ENCODE assay signal across 8 cellular contexts in genomic region chr20:41029150-41029872, GRCh38. TPM values are rescaled to one million over a fixed set of nuclear protein-coding genes. Genes with fewer than 3 reads are reported as not detected.
DNase-seq lines count a peak whose midpoint lies in the region; ATAC-seq and TF ChIP-seq lines count a peak whose summit lies in the region.

No MANE protein-coding gene starts in this region.

- H3K36me3 ChIP-seq in ectodermal cell (ENCODE audit: control insufficient read depth, insufficient read depth, low read length) (no peaks in the 10 kb centered on the region), mesenchymal stem cell (ENCODE audit: control insufficient read depth in 1 of 2, insufficient read depth in 2 of 2, low read depth in 1 of 2, low read length in 2 of 2) (no peaks in the 10 kb centered on the region), thyroid gland (no peaks in the 10 kb centered on the region)

- H3K23ac ChIP-seq in mesenchymal stem cell (ENCODE audit: low read length in 2 of 2), result peak overlapping the region; percentile 77 to 84

- H3K4me1 ChIP-seq in ectodermal cell (ENCODE audit: control insufficient read depth, insufficient read depth, low read length) (peaks cover 27% of the 10 kb centered on the region), mesenchymal stem cell (ENCODE audit: control insufficient read depth, insufficient read depth, low read depth, low read length) (peaks cover 6% of the 10 kb centered on the region), thyroid gland (peaks cover 30 to 45% of the 10 kb centered on the region in 2 donors)

- peak overlapping the region; percentile 66 for H4K8ac ChIP-seq in mesenchymal stem cell (ENCODE audit: low read length)

- H3K27me3 ChIP-seq in ectodermal cell (ENCODE audit: control insufficient read depth, insufficient read depth, low read length, poor library complexity, severe bottlenecking) (no peaks in the 10 kb centered on the region), mesenchymal stem cell (ENCODE audit: control insufficient read depth in 1 of 2, insufficient read depth in 1 of 2, low read length in 2 of 2) (no peaks in the 10 kb centered on the region), thyroid gland (no peaks in the 10 kb centered on the region)

- H4K91ac ChIP-seq in mesenchymal stem cell (ENCODE audit: low read length), result peak overlapping the region; percentile 92

- H2BK15ac ChIP-seq in mesenchymal stem cell (ENCODE audit: low read depth, poor library complexity, severe bottlenecking), result peak overlapping the region; percentile 75

- 0% methylated on average over 67 to 68 of the region's 68 CpGs for WGBS in ectodermal cell, 2 experiments
- WGBS in mesenchymal stem cell, result under 1% methylated on average over 49 of the region's 68 CpGs
- WGBS in thyroid gland, 2 donors, result 0% methylated on average over 26 to 51 of the region's 68 CpGs

- no peaks in the 10 kb centered on the region for H3K79me1 ChIP-seq in mesenchymal stem cell (replicated peaks; ENCODE audit: low read length, poor library complexity, severe bottlenecking)

- H3K4me2 ChIP-seq in mesenchymal stem cell (ENCODE audit: low read length, poor library complexity, severe bottlenecking), result peak overlapping the region; percentile 84

- peak overlapping the region; percentile 59 to 93 for H3K18ac ChIP-seq in mesenchymal stem cell (ENCODE audit: low read depth in 1 of 2, low read length in 2 of 2)

- peak overlapping the region; percentile 97 for H2BK120ac ChIP-seq in mesenchymal stem cell (ENCODE audit: low read depth, low read length)

- peak overlapping the region; percentile 98 for H3K9ac ChIP-seq in mesenchymal stem cell (ENCODE audit: low read length)

- intact Hi-C loops in thyroid gland (cut with DNase I), result no loop called here

- no peak for TF ChIP-seq POLR2A in thyroid gland (IDR thresholded peaks at IDR 0.05)

- H2AFZ ChIP-seq in mesenchymal stem cell (ENCODE audit: low read depth, low read length), result no peak overlapping the region

- ATAC-seq in GM21576 (IDR thresholded peaks at IDR 0.05; ENCODE audit: unreplicated experiment), result peak; percentile 25

- peak overlapping the region; percentile 71 for H3K27ac ChIP-seq in ectodermal cell (ENCODE audit: insufficient read depth, low read depth, low read length, poor library complexity, severe bottlenecking)
- peak overlapping the region; percentile 63 for H3K27ac ChIP-seq in mesenchymal stem cell (ENCODE audit: low read length, poor library complexity, severe bottlenecking)
- peak overlapping the region; percentile 78 to 98 (median 91) for H3K27ac ChIP-seq in thyroid gland

- peak overlapping the region; percentile 94 to 95 for H3K4ac ChIP-seq in mesenchymal stem cell (ENCODE audit: low read depth in 1 of 2, low read length in 2 of 2)

- no peak for TF ChIP-seq CTCF in thyroid gland (IDR thresholded peaks at IDR 0.05)

- DNase-seq in Daoy (ENCODE audit: low read depth) (peak; percentile 24), Kasumi-1 (lab: John Stamatoyannopoulos, UW) (peak; percentile 14 to 37), mesenchymal stem cell (peak; percentile 52), thyroid gland (peak; percentile 29 to 31), amniotic stem cell (lab: John Stamatoyannopoulos, UW) (no peak)
- DNase-seq in activated CD4-positive, alpha-beta T cell treated with anti-CD3 and anti-CD28 coated beads for 4 hours, result peak; percentile 23 to 34

- H3K4me3 ChIP-seq in ectodermal cell (ENCODE audit: insufficient read depth, low read depth, low read length), result peak overlapping the region; percentile 86
- peak overlapping the region; percentile 86 to 100 for H3K4me3 ChIP-seq in mesenchymal stem cell (ENCODE audit: insufficient read depth in 1 of 2, low read depth in 1 of 2, low read length in 2 of 2)
- peak overlapping the region; percentile 86 to 100 (median 89) for H3K4me3 ChIP-seq in thyroid gland (replicated peaks in 1 of 3)

- H3K9me3 ChIP-seq in ectodermal cell (ENCODE audit: control insufficient read depth, low read length) (no peaks in the 10 kb centered on the region), mesenchymal stem cell (ENCODE audit: control insufficient read depth, low read length) (no peaks in the 10 kb centered on the region), thyroid gland (no peaks in the 10 kb centered on the region)

- H2AK5ac ChIP-seq in mesenchymal stem cell (ENCODE audit: low read length, severe bottlenecking), result no peak overlapping the region

- H2BK12ac ChIP-seq in mesenchymal stem cell (ENCODE audit: low read length in 2 of 2), result no peak overlapping the region

- peak overlapping the region; percentile 67 for H2BK5ac ChIP-seq in mesenchymal stem cell (ENCODE audit: low read depth, low read length, poor library complexity, severe bottlenecking)

- H3K14ac ChIP-seq in mesenchymal stem cell (ENCODE audit: low read length in 2 of 2), result peak overlapping the region; percentile 98 to 100

RNA-seq across cellular contexts. Expression of gene TOP1, which starts 0.7 kb away (rescaled TPM):
- total RNA-seq in Daoy (2014; rRNA removed; shearing (Covaris generic)), result 15.0 and 15.2 TPM in 2 replicates
- 104 TPM for polyA plus RNA-seq in ectodermal cell (2013, experiment 1 of 4)
- polyA plus RNA-seq in ectodermal cell (2013, experiment 2 of 4), result 96.3 TPM
- 81.9 TPM for polyA plus RNA-seq in ectodermal cell (2013, experiment 3 of 4)
- polyA plus RNA-seq in ectodermal cell (2013, experiment 4 of 4), result 91.7 TPM
- 68.4 TPM for polyA plus RNA-seq in mesenchymal stem cell (2013, experiment 1 of 2)
- polyA plus RNA-seq in mesenchymal stem cell (2013, experiment 2 of 2), result 65.1 TPM
- 10 to 100 TPM; 31.3 to 46.3 (median 41.4) TPM for total RNA-seq in thyroid gland
